ENCODE assay signal across 8 cellular contexts in the genomic region with DNA sequence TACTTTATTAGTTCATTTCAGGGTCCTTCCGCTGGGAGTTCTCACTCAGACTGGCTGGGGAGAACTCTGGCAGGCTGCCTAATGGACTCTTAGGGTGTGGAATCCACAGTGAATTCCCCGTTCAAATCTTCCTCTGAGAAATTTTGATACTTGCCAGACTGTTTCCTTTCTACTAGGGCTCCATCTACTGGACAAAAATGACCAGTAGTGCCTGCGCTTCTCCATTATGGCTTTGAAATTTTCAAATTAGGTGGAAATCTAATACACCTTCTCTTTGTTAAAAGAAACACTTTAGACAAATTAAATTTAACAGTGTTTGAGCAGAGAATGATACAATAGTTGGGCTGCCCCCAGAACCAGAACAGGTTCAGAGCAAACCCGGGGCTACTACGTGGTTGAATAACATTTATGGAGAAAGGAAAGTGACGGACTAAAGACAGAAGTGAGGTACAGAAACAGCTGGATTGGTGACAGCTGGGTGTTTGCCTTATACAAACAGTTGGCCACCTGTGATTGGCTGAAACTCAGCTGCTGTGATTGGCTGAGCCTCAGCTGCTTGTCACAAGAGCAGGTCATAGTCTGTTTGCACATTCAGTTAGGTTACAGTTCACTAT. TPM values are rescaled to one million over a fixed set of nuclear protein-coding genes. Genes with fewer than 3 reads are reported as not detected.
A peak's percentile ranks its signal among the peaks of the same experiment; 100 is the strongest.
DNase-seq lines count a peak whose midpoint lies in the region; ATAC-seq and TF ChIP-seq lines count a peak whose summit lies in the region.

No MANE protein-coding gene starts in this region.

- no peak overlapping the region for H3K27ac Mint-ChIP-seq in CD8-positive, alpha-beta T cell

- peak; percentile 77 for TF ChIP-seq CTCF in CD8-positive, alpha-beta T cell (IDR thresholded peaks at IDR 0.05)
- TF ChIP-seq CTCF in LNCaP clone FGC (IDR thresholded peaks at IDR 0.05; ENCODE audit: control insufficient read depth, extremely low read depth, insufficient read depth) = peak; percentile 69
- peak; percentile 42 to 80 (median 74) for TF ChIP-seq CTCF in Peyer's patch (IDR thresholded peaks at IDR 0.05)
- TF ChIP-seq CTCF in mammary epithelial cell (conservative IDR thresholded peaks at IDR 0.05 in 1 of 2, IDR thresholded peaks at IDR 0.05 in 1 of 2; ENCODE audit: extremely low read depth in 1 of 2, insufficient read depth in 1 of 2, low read depth in 1 of 2, low read length in 2 of 2) = peak; percentile 72 to 82

- H3K27me3 Mint-ChIP-seq in CD8-positive, alpha-beta T cell (ENCODE audit: low read depth) = peaks cover 3% of the 10 kb centered on the region

- intact Hi-C loops in CD8-positive, alpha-beta T cell (cut with DNase I, micrococcal nuclease) = loop anchor here (1.0 to 10.0 kb wide), 4 partner anchors 56 to 1682 kb away; no protein-coding TSS in a partner anchor
- intact Hi-C loops in mammary epithelial cell (cut with micrococcal nuclease) = loop anchor here (1.0 to 5.0 kb wide), 5 partner anchors 56 to 525 kb away; partner anchors contain the start of gene ZC3H12C

- TF ChIP-seq POLR2A in Peyer's patch (IDR thresholded peaks at IDR 0.05) = no peak

- no peak overlapping the region for H3K4me3 ChIP-seq in CD8-positive, alpha-beta T cell (ENCODE audit: low read depth, low read length)
- no peak overlapping the region for H3K4me3 ChIP-seq in LNCaP clone FGC (ENCODE audit: low read depth, low read length)
- H3K4me3 ChIP-seq in Peyer's patch = peak overlapping the region in 1 of 4 donors; percentile 15
- peak overlapping the region; percentile 26 to 48 (median 40) for H3K4me3 ChIP-seq in mammary epithelial cell (replicated peaks in 1 of 3; ENCODE audit: insufficient read depth in 1 of 3, low read depth in 2 of 3, low read length in 3 of 3)

- no peaks in the 10 kb centered on the region for H4K20me1 ChIP-seq in mammary epithelial cell (ENCODE audit: insufficient read depth, low read length)

- dilution Hi-C loops in mammary epithelial cell (cut with HindIII; ENCODE audit: low sequenced_read_pairs) = no loop called here

- peaks cover 4% of the 10 kb centered on the region for H3K4me1 Mint-ChIP-seq in CD8-positive, alpha-beta T cell (ENCODE audit: low read depth)

- no peaks in the 10 kb centered on the region for H3K27me3 ChIP-seq in CD8-positive, alpha-beta T cell (ENCODE audit: insufficient read depth, low read length)
- H3K27me3 ChIP-seq in Peyer's patch (no peaks in the 10 kb centered on the region), mammary epithelial cell (ENCODE audit: insufficient read depth, low read length) (no peaks in the 10 kb centered on the region)

- CTCF ChIA-PET in CD8-positive, alpha-beta T cell (lab: Charles Lee) = interaction anchor here (0.7 to 2.8 kb wide), 12 partner anchors 29 to 1039 kb away, joined by 3 to 54 read pairs (median 4); partner anchors contain the start of gene FDX1
- CTCF ChIA-PET in mammary epithelial cell (lab: Charles Lee; ENCODE audit: low non-redundant PET) = interaction anchor here (0.6 to 0.9 kb wide), 3 partner anchors 21 to 436 kb away, joined by 3 to 8 read pairs (median 4); no protein-coding TSS in a partner anchor

- no peaks in the 10 kb centered on the region for H3K79me2 ChIP-seq in mammary epithelial cell (ENCODE audit: insufficient read depth, low read length)

- WGBS in mammary epithelial cell (ENCODE audit: low coverage, missing lambda C conversion rate) = 3% methylated on average over 6 of the region's 6 CpGs

- no TSS peak for BruUV-seq in mammary epithelial cell (replicated peaks; lab: Mats Ljungman, UMichigan)

- H2AFZ ChIP-seq in mammary epithelial cell (ENCODE audit: low read depth, low read length) = peak overlapping the region; percentile 81

- H3K36me3 Mint-ChIP-seq in CD8-positive, alpha-beta T cell = no peaks in the 10 kb centered on the region

- H3K9me3 Mint-ChIP-seq in CD8-positive, alpha-beta T cell = no peaks in the 10 kb centered on the region

- H3K36me3 ChIP-seq in CD8-positive, alpha-beta T cell (ENCODE audit: insufficient read depth, low read length) = no peaks in the 10 kb centered on the region
- H3K36me3 ChIP-seq in Peyer's patch = no peaks in the 10 kb centered on the region
- no peaks in the 10 kb centered on the region for H3K36me3 ChIP-seq in mammary epithelial cell (ENCODE audit: insufficient read depth, low read length)

- no peak overlapping the region for H3K9ac ChIP-seq in mammary epithelial cell (ENCODE audit: insufficient read depth, low read length)

- H3K4me2 ChIP-seq in mammary epithelial cell (ENCODE audit: insufficient read depth, low read depth, low read length) = peak overlapping the region; percentile 79

- no peak overlapping the region for H3K27ac ChIP-seq in CD8-positive, alpha-beta T cell (ENCODE audit: low read depth, low read length)
- H3K27ac ChIP-seq in Peyer's patch (no peak overlapping the region), mammary epithelial cell (ENCODE audit: insufficient read depth, low read depth, low read length) (no peak overlapping the region)

- peak in 3 of 7 experiments; percentile 2 to 13 (median 7) for DNase-seq in CD8-positive, alpha-beta T cell
- peak; percentile 96 for DNase-seq in LNCaP clone FGC (ENCODE audit: low read depth)
- peak; percentile 47 to 73 (median 47) for DNase-seq in Peyer's patch
- peak; percentile 79 for DNase-seq in mammary epithelial cell
- peak; percentile 89 for DNase-seq in inferior parietal cortex (ENCODE audit: extremely low spot score)
- peak; percentile 66 for DNase-seq in smooth muscle cell of the brain vasculature (ENCODE audit: low read depth, low spot score)
- DNase-seq in GM19240 (ENCODE audit: insufficient read length, low spot score) = no peak

- no peak overlapping the region for H3K4me3 Mint-ChIP-seq in CD8-positive, alpha-beta T cell

- no peak for ATAC-seq in CD8-positive, alpha-beta T cell
- peak; percentile 40 for ATAC-seq in GM19351 (IDR thresholded peaks at IDR 0.05; ENCODE audit: unreplicated experiment)

- in situ Hi-C loops in mammary epithelial cell (cut with MboI; ENCODE audit: low sequenced_read_pairs in 2 of 2) = loop anchor here in 1 of 2 donors (10.0 kb wide), 2 partner anchors 172 to 432 kb away; no protein-coding TSS in a partner anchor

- POLR2A ChIA-PET in CD8-positive, alpha-beta T cell (lab: Charles Lee) = interaction anchor here (0.5 kb wide), 1 partner anchor 169 kb away, joined by 4 read pairs; no protein-coding TSS in a partner anchor

- H3K4me1 ChIP-seq in CD8-positive, alpha-beta T cell (ENCODE audit: insufficient read depth, low read length) = no peaks in the 10 kb centered on the region
- H3K4me1 ChIP-seq in Peyer's patch = no peaks in the 10 kb centered on the region
- H3K4me1 ChIP-seq in mammary epithelial cell (ENCODE audit: insufficient read depth, low read length) = peaks cover 14% of the 10 kb centered on the region

- H3K9me3 ChIP-seq in CD8-positive, alpha-beta T cell (ENCODE audit: low read length) = no peaks in the 10 kb centered on the region
- H3K9me3 ChIP-seq in Peyer's patch = no peaks in the 10 kb centered on the region
- no peaks in the 10 kb centered on the region for H3K9me3 ChIP-seq in mammary epithelial cell (replicated peaks; ENCODE audit: insufficient read depth, low read length)

RNA-seq across cellular contexts. Expression of gene FDX1, which starts 52.9 kb away (rescaled TPM):
- total RNA-seq in CD8-positive, alpha-beta T cell = 10 to 100 TPM; 11.7 to 12.5 TPM
- total RNA-seq in Peyer's patch (10 to 100 TPM; 14.0 to 25.0 (median 15.5) TPM), mammary epithelial cell (10 to 100 TPM in 1 of 2 donors, 1 to 10 TPM in 1; 8.0 to 13.3 TPM)
- polyA plus RNA-seq in mammary epithelial cell = 6.8 TPM
- polyA minus RNA-seq in mammary epithelial cell = 0.26 TPM

Comparison
In these comparisons a context has a peak if more than half of its experiments do, and no peak if none do; other contexts are left out.
1. H3K4me3 ChIP-seq: peak in mammary epithelial cell (3 of 3); none in CD8-positive, alpha-beta T cell (single experiment) and LNCaP clone FGC (single experiment).
2. Peak in every context shown above with its lines, with median percentiles within 50 percentile points of each other: CTCF ChIP-seq.